In the genomic region with DNA sequence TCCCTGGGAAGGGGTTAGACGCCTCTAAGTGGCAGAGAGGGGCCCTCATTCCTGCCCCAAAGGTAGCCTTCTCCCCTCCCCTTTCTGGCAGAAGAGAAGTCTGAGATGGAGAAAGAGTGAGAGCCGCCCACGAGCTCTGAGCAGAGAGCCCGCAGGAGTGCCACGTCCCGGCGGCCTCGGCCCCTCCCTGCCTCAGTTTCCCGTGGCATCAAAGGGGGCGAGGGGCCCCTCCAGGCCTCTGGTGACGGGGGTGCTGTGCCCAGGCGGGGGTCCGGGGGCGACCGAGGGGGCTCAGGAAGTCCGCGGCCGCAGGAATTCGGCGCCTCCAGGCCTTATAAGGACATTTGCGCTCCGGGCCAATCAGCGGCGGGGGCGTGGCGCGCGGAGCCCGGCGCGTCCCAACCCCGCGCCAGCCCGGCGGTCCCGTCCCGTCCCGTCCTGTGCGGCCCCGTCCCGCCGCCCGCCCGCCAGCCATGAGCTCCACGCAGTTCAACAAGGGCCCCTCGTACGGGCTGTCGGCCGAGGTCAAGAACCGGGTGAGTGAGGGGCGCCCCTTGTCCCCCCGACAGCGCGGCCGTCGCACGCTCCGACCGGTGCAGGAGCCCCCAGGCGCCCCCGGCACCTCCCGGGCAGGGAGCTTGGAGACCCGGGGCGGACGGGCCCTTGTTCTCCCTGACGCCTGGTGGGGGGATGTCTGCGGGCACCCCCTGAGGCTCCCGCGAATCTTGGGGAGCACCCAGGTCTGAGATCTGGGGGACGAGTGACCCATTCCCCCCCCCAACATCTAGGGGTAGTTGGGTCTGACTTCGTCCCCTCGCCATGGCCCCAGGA, we compare ENCODE assay signal across 1 cellular context.
TF ChIP-seq lines count a peak whose summit lies in the region.

A gene (plus strand): TSS at position 420 of the 831 bp plus-strand sequence. CDS start 54 bp downstream, at position 474.

TF ChIP-seq in HepG2, 621 proteins besides CTCF, POLR2A, EP300 and RAD21 (continued from another document):
- TF ChIP-seq, protein P1, sequence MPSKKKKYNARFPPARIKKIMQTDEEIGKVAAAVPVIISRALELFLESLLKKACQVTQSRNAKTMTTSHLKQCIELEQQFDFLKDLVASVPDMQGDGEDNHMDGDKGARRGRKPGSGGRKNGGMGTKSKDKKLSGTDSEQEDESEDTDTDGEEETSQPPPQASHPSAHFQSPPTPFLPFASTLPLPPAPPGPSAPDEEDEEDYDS (CRISPR knock-in tag; IDR thresholded peaks at IDR 0.05), result no peak
- peak; percentile 22; the same call in 1 of the 2 replicates for TF ChIP-seq MYNN (CRISPR knock-in tag; IDR thresholded peaks at IDR 0.05; ENCODE audit: low read depth)
